In the genomic region with DNA sequence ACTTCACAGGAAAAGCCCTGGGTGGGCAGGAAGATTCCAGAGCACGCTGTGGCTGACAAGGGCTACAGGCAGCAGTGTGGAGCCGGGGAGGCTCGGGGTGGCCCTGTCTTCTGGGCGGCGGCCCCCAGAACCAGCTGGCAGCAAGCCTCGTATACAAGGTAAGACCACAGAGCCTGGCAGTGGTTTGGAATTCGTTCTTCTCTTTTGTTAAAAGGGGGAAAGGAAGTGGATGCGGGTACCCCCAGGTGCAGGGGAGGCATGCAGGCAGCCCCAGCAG, we compare ENCODE assay signal across 30 cellular contexts. TPM values are rescaled to one million over a fixed set of nuclear protein-coding genes. Genes with fewer than 3 reads are reported as not detected.
"Had no signal": no experiment of that assay in that cellular context is flagged by ENCODE, and none has a peak within 500 bp of the region (broad histone marks: within the 10 kb centered on the region; RNA-seq: fewer than 3 reads in every experiment).

No MANE protein-coding gene starts in this region.

- H3K27me3 ChIP-seq: left lung, neural progenitor cell, neutrophil, ovary, suprapubic skin, tibial artery, upper lobe of right lung had no signal

- H3K27me3 Mint-ChIP-seq: stimulated activated naive CD8-positive, alpha-beta T cell treated with anti-CD3 and anti-CD28 coated beads, Interleukin-15, Interleukin-2, amounts not matched to agents 100 ng/mL and 50 ng/mL, for 24 hours had no signal

- H3K4me3 Mint-ChIP-seq: immature natural killer cell; natural killer cell; nephron progenitor cell; neural progenitor cell; stimulated activated naive CD8-positive, alpha-beta T cell treated with anti-CD3 and anti-CD28 coated beads, Interleukin-15, Interleukin-2, amounts not matched to agents 100 ng/mL and 50 ng/mL, for 24 hours had no signal

- H3K9me3 Mint-ChIP-seq: immature natural killer cell; natural killer cell; nephron progenitor cell; neural progenitor cell; stimulated activated naive CD8-positive, alpha-beta T cell treated with anti-CD3 and anti-CD28 coated beads, Interleukin-15, Interleukin-2, amounts not matched to agents 100 ng/mL and 50 ng/mL, for 24 hours had no signal

- H3K27ac ChIP-seq: left lung, lower lobe of right lung, neural progenitor cell, neutrophil, ovary, prostate gland, skin epidermis, suprapubic skin, thoracic aorta, tibial artery, upper lobe of right lung had no signal

- H3K4me3 ChIP-seq: left lung, lower lobe of right lung, neural progenitor cell, ovary, prostate gland, skin epidermis, suprapubic skin, thoracic aorta, tibial artery, upper lobe of right lung had no signal

- H3K9ac ChIP-seq: neural progenitor cell had no signal

- H3K36me3 ChIP-seq: neural progenitor cell, ovary had no signal

- H3K36me3 Mint-ChIP-seq: immature natural killer cell, natural killer cell, neural progenitor cell had no signal

- ATAC-seq: left colon, left lung, lower lobe of right lung, natural killer cell, right cardiac atrium, sciatic nerve, upper lobe of right lung had no signal

- H3K9me3 ChIP-seq: left lung, lower lobe of right lung, neutrophil, ovary, prostate gland, suprapubic skin, thoracic aorta, tibial artery, upper lobe of right lung had no signal

- DNase-seq: hippocampal formation; immature natural killer cell; kidney; left colon; left lung; lower lobe of right lung; mammary epithelial cell; mesenchymal stem cell; natural killer cell; nephron progenitor cell; occipital lobe; ovary; retina; stimulated activated CD4-positive, alpha-beta T cell treated with anti-CD3 and anti-CD28 coated beads, Interleukin-12 subunit alpha, Interleukin-12 subunit beta, amount 100 ng/mL, for 4 hours; stimulated activated CD4-positive, alpha-beta T cell treated with anti-CD3 and anti-CD28 coated beads, Interleukin-15, amount 100 ng/mL, for 24 hours; stimulated activated CD4-positive, alpha-beta T cell treated with anti-CD3 and anti-CD28 coated beads, Interleukin-2, amount 100 ng/mL, for 24 hours; stimulated activated CD4-positive, alpha-beta T cell treated with anti-CD3 and anti-CD28 coated beads, Interleukin-4, amount 100 ng/mL, for 1 hour; stimulated activated naive CD4-positive, alpha-beta T cell; trophoblast cell; upper lobe of right lung had no signal

- H3K27ac Mint-ChIP-seq: immature natural killer cell; natural killer cell; nephron progenitor cell; neural progenitor cell; stimulated activated naive CD8-positive, alpha-beta T cell treated with anti-CD3 and anti-CD28 coated beads, Interleukin-15, Interleukin-2, amounts not matched to agents 100 ng/mL and 50 ng/mL, for 24 hours had no signal

RNA-seq across cellular contexts. Expression of a gene that starts 52.5 kb away (rescaled TPM):
- total RNA-seq: occipital lobe, thoracic aorta had no signal
- polyA plus RNA-seq: immature natural killer cell, mammary epithelial cell had no signal
